In the genomic region with DNA sequence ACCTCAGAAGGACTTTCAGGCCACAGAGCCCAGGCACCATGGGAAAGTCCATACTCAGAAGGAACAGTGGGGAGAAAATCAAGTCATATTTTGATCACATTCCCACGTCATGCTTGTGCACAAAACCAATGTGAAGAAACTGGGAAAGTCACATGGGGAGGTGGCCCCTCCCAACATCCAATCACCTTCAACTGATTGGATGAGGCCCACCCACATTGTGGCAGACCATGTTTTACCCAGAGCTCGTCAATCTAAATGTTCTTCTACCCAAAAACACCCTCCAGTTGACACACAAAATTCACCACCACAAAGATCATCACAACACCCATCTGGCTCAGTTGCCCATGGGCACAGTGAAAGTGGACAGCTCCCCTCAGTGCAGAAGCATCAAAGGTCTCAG, we compare ENCODE assay signal across 1 cellular context.
TF ChIP-seq lines count a peak whose summit lies in the region.

No MANE protein-coding gene starts in this region.

TF ChIP-seq in K562, 482 proteins besides CTCF, POLR2A, EP300 and RAD21 (continued from another document):
- TF ChIP-seq, protein P1, sequence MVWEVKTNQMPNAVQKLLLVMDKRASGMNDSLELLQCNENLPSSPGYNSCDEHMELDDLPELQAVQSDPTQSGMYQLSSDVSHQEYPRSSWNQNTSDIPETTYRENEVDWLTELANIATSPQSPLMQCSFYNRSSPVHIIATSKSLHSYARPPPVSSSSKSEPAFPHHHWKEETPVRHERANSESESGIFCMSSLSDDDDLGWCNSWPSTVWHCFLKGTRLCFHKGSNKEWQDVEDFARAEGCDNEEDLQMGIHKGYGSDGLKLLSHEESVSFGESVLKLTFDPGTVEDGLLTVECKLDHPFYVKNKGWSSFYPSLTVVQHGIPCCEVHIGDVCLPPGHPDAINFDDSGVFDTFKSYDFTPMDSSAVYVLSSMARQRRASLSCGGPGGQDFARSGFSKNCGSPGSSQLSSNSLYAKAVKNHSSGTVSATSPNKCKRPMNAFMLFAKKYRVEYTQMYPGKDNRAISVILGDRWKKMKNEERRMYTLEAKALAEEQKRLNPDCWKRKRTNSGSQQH (CRISPR knock-in tag; IDR thresholded peaks at IDR 0.05): no peak
- TF ChIP-seq ZNF134 (CRISPR knock-in tag; conservative IDR thresholded peaks at IDR 0.05) (peak; percentile 95), ZBTB1 (CRISPR knock-in tag; IDR thresholded peaks at IDR 0.05; ENCODE audit: borderline replicate concordance, low read depth) (no peak), RBM25 (IDR thresholded peaks at IDR 0.05; ENCODE audit: low read depth, low read length, severe bottlenecking) (peak; percentile 39), ESRRA (IDR thresholded peaks at IDR 0.05; ENCODE audit: borderline replicate concordance, low read depth) (no peak), BRD4 (IDR thresholded peaks at IDR 0.05) (no peak), ZNF165 (CRISPR knock-in tag; IDR thresholded peaks at IDR 0.05; ENCODE audit: borderline replicate concordance) (no peak), ETV5 (CRISPR knock-in tag; IDR thresholded peaks at IDR 0.05; ENCODE audit: low read depth) (no peak), SMARCB1 (IDR thresholded peaks at IDR 0.05; ENCODE audit: insufficient read length, low read depth) (no peak), ZNF431 (CRISPR knock-in tag; IDR thresholded peaks at IDR 0.05) (no peak)
- TF ChIP-seq, protein P2, sequence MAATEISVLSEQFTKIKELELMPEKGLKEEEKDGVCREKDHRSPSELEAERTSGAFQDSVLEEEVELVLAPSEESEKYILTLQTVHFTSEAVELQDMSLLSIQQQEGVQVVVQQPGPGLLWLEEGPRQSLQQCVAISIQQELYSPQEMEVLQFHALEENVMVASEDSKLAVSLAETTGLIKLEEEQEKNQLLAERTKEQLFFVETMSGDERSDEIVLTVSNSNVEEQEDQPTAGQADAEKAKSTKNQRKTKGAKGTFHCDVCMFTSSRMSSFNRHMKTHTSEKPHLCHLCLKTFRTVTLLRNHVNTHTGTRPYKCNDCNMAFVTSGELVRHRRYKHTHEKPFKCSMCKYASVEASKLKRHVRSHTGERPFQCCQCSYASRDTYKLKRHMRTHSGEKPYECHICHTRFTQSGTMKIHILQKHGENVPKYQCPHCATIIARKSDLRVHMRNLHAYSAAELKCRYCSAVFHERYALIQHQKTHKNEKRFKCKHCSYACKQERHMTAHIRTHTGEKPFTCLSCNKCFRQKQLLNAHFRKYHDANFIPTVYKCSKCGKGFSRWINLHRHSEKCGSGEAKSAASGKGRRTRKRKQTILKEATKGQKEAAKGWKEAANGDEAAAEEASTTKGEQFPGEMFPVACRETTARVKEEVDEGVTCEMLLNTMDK (IDR thresholded peaks at IDR 0.05; ENCODE audit: borderline replicate concordance, insufficient read depth, low read depth, low read length, poor library complexity, severe bottlenecking): no peak
- TF ChIP-seq, protein P3, sequence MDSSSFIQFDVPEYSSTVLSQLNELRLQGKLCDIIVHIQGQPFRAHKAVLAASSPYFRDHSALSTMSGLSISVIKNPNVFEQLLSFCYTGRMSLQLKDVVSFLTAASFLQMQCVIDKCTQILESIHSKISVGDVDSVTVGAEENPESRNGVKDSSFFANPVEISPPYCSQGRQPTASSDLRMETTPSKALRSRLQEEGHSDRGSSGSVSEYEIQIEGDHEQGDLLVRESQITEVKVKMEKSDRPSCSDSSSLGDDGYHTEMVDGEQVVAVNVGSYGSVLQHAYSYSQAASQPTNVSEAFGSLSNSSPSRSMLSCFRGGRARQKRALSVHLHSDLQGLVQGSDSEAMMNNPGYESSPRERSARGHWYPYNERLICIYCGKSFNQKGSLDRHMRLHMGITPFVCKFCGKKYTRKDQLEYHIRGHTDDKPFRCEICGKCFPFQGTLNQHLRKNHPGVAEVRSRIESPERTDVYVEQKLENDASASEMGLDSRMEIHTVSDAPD (CRISPR knock-in tag; IDR thresholded peaks at IDR 0.05): no peak
